10 cellular contexts compared by ENCODE assay signal in genomic region chr19:18856385-18857126, GRCh38. TPM values are rescaled to one million over a fixed set of nuclear protein-coding genes. Genes with fewer than 3 reads are reported as not detected.
DNase-seq lines count a peak whose midpoint lies in the region; ATAC-seq and TF ChIP-seq lines count a peak whose summit lies in the region.
"Had no signal": no experiment of that assay in that cellular context is flagged by ENCODE, and none has a peak within 500 bp of the region (broad histone marks: within the 10 kb centered on the region; RNA-seq: fewer than 3 reads in every experiment).

No MANE protein-coding gene starts in this region.

- H3K4me1 Mint-ChIP-seq in Caco-2 (ENCODE audit: low read depth, unreplicated experiment): no peaks in the 10 kb centered on the region

- TF ChIP-seq CTCF in Caco-2 (IDR thresholded peaks at IDR 0.05; ENCODE audit: insufficient read depth in 1 of 2, low read depth in 1 of 2, low read length in 1 of 2, severe bottlenecking in 1 of 2, unreplicated experiment in 1 of 2): peak; percentile 23 to 41
- TF ChIP-seq CTCF in Loucy (conservative IDR thresholded peaks at IDR 0.05; ENCODE audit: low read length): peak; percentile 26; the same call in 1 of the 2 replicates
- TF ChIP-seq CTCF in choroid plexus epithelial cell (conservative IDR thresholded peaks at IDR 0.05; ENCODE audit: low read depth, low read length): peak; percentile 75
- TF ChIP-seq CTCF in mucosa of descending colon (IDR thresholded peaks at IDR 0.05): no peak

- no peak overlapping the region for H3K4me3 Mint-ChIP-seq in Caco-2 (ENCODE audit: unreplicated experiment)

- peak in 1 of 2 experiments; percentile 46 for DNase-seq in Caco-2
- DNase-seq in choroid plexus epithelial cell (ENCODE audit: low read depth): peak; percentile 76
- DNase-seq in mucosa of descending colon: no peak
- DNase-seq in NCI-H2029 (lab: John Stamatoyannopoulos, UW): no peak
- DNase-seq in COR-L47 (lab: John Stamatoyannopoulos, UW): no peak

- BruUV-seq in Caco-2 (replicated peaks; lab: Mats Ljungman, UMichigan): no TSS peak

- H3K4me2 ChIP-seq in Loucy (ENCODE audit: low read depth, low read length, poor library complexity, severe bottlenecking): no peak overlapping the region

- H3K4me3 ChIP-seq in Caco-2 (ENCODE audit: low read depth, low read length): no peak overlapping the region
- H3K4me3 ChIP-seq in Loucy (ENCODE audit: low read length, poor library complexity, severe bottlenecking): no peak overlapping the region
- H3K4me3 ChIP-seq in choroid plexus epithelial cell (ENCODE audit: low read depth, low read length): no peak overlapping the region
- H3K4me3 ChIP-seq in mucosa of descending colon: no peak overlapping the region
- H3K4me3 ChIP-seq: skin epidermis had no signal

- peaks cover 15% of the 10 kb centered on the region for H4K20me1 ChIP-seq in Loucy (ENCODE audit: insufficient read depth, low read length, poor library complexity, severe bottlenecking)

- no peaks in the 10 kb centered on the region for H3K79me2 ChIP-seq in Loucy (ENCODE audit: insufficient read depth, low read length)

- peak; percentile 44 for ATAC-seq in mucosa of descending colon
- no peak for ATAC-seq in HG03457 (IDR thresholded peaks at IDR 0.05; ENCODE audit: unreplicated experiment)
- ATAC-seq in HG03565 (IDR thresholded peaks at IDR 0.05; ENCODE audit: unreplicated experiment): no peak

- POLR2A ChIA-PET in Caco-2 (lab: Charles Lee): no interaction called here

- H3K36me3 Mint-ChIP-seq in Caco-2 (ENCODE audit: insufficient read depth, unreplicated experiment): peaks cover 60% of the 10 kb centered on the region

- H3F3A ChIP-seq in Loucy (ENCODE audit: low read depth): no peaks in the 10 kb centered on the region

- CTCF ChIA-PET in Caco-2 (lab: Charles Lee): interaction anchor here (1.0 to 1.4 kb wide), 7 partner anchors 8 to 267 kb away, joined by 3 to 4 read pairs (median 4); no protein-coding TSS in a partner anchor

- no peak overlapping the region for H2AFZ ChIP-seq in Loucy (ENCODE audit: low read length)

- no peak overlapping the region for H3K9ac ChIP-seq in Loucy (ENCODE audit: low read depth, low read length, poor library complexity, severe bottlenecking)

- H3K9me3 ChIP-seq in Caco-2 (no peaks in the 10 kb centered on the region), Loucy (ENCODE audit: insufficient read depth, low read depth, low read length) (no peaks in the 10 kb centered on the region), mucosa of descending colon (no peaks in the 10 kb centered on the region)

- intact Hi-C loops in Caco-2 (cut with micrococcal nuclease; ENCODE audit: unreplicated experiment): no loop called here
- intact Hi-C loops in mucosa of descending colon (cut with DNase I, micrococcal nuclease): loop anchor here (10.0 kb wide), 2 partner anchors 402 to 412 kb away; no protein-coding TSS in a partner anchor

- no peaks in the 10 kb centered on the region for H3K9me3 Mint-ChIP-seq in Caco-2 (ENCODE audit: unreplicated experiment)

- no peaks in the 10 kb centered on the region for H3K9me2 ChIP-seq in Loucy (replicated peaks; ENCODE audit: low read depth, low read length)

- H3K27me3 Mint-ChIP-seq in Caco-2 (ENCODE audit: insufficient read depth, unreplicated experiment): no peaks in the 10 kb centered on the region

- H3K27ac Mint-ChIP-seq in Caco-2 (ENCODE audit: unreplicated experiment): no peak overlapping the region

- H3K36me3 ChIP-seq in Caco-2 (ENCODE audit: control insufficient read depth, insufficient read depth, low read length) (peaks cover 3% of the 10 kb centered on the region), Loucy (ENCODE audit: insufficient read depth, low read length) (peaks cover 98% of the 10 kb centered on the region; the same call in 1 of the 2 replicates), mucosa of descending colon (ENCODE audit: low read depth) (peaks cover 25% of the 10 kb centered on the region)

- H3K27me3 ChIP-seq in Caco-2 (replicated peaks; ENCODE audit: control insufficient read depth, insufficient read depth, low read length): no peaks in the 10 kb centered on the region
- H3K27me3 ChIP-seq in Loucy (ENCODE audit: insufficient read depth, low read length, poor library complexity, severe bottlenecking): no peaks in the 10 kb centered on the region

- H3K4me1 ChIP-seq in Caco-2: no peaks in the 10 kb centered on the region
- H3K4me1 ChIP-seq in Loucy (ENCODE audit: insufficient read depth, low read length, poor library complexity, severe bottlenecking): no peaks in the 10 kb centered on the region
- H3K4me1 ChIP-seq in mucosa of descending colon (ENCODE audit: low read depth): no peaks in the 10 kb centered on the region

RNA-seq across cellular contexts. Expression of gene UPF1, which starts 24.8 kb away (rescaled TPM):
- total RNA-seq in Caco-2 (2022) (93.8 and 96.6 TPM in 2 replicates), mucosa of descending colon (10 to 100 TPM; 79.2 to 87.2 (median 83.4) TPM)

RNA-seq across cellular contexts. Expression of gene CERS1, which starts 39.4 kb away (rescaled TPM):
- total RNA-seq in Caco-2 (2022) (19.0 and 20.3 TPM in 2 replicates), mucosa of descending colon (1 to 10 TPM in 1 of 3 donors, under 1 TPM in 2; 0.17 to 1.3 (median 0.39) TPM)
- total RNA-seq: T-helper 1 cell treated with Interleukin-12 subunit alpha and Interleukin-12 subunit beta and Interleukin-4 antibody, amounts not matched to agents 30 ng/mL and 1 ng/mL, for 36 hours had no signal
